In the genomic region with DNA sequence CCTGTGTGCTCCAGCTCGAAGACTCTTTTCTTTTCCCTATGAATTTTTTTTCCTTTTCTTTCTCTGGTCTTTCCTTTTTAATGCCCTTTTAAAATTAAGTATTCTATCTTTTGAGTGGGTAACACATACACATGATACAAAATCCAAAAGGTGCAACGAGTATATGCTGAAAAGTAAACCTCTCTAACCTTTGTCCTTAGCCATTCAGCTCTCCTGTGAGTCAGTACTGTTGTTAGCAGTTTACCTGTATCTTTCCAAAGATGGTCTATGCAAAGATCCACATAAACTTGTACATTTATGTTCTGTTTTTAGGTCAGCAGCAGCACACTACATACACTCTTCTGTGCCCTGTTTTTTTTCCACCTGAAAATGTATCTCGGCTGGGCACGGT, we compare ENCODE assay signal across 1 cellular context.
TF ChIP-seq lines count a peak whose summit lies in the region.

No MANE protein-coding gene starts in this region.

TF ChIP-seq in IMR-90, 13 proteins besides CTCF, POLR2A, EP300 and RAD21:
- TF ChIP-seq CHD1 (IDR thresholded peaks at IDR 0.05; ENCODE audit: low read depth, low read length) (no peak), RFX5 (IDR thresholded peaks at IDR 0.05; ENCODE audit: low read depth, low read length) (no peak), MXI1 (IDR thresholded peaks at IDR 0.05; ENCODE audit: borderline replicate concordance, low read depth, low read length) (no peak), NFE2L2 (IDR thresholded peaks at IDR 0.05; ENCODE audit: low read depth, low read length) (no peak), FOS (IDR thresholded peaks at IDR 0.05; ENCODE audit: low read depth, low read length) (no peak), MAZ (IDR thresholded peaks at IDR 0.05; ENCODE audit: borderline replicate concordance, low read depth, low read length) (no peak), MAFK (IDR thresholded peaks at IDR 0.05; ENCODE audit: low read depth, low read length) (no peak), SMC3 (IDR thresholded peaks at IDR 0.05; ENCODE audit: low read depth, low read length) (no peak), RCOR1 (IDR thresholded peaks at IDR 0.05; ENCODE audit: insufficient replicate concordance, low read length) (no peak), CEBPB (IDR thresholded peaks at IDR 0.05; ENCODE audit: low read depth, low read length) (no peak), BHLHE40 (IDR thresholded peaks at IDR 0.05; ENCODE audit: low read depth, low read length) (no peak)
- TF ChIP-seq, protein P1, sequence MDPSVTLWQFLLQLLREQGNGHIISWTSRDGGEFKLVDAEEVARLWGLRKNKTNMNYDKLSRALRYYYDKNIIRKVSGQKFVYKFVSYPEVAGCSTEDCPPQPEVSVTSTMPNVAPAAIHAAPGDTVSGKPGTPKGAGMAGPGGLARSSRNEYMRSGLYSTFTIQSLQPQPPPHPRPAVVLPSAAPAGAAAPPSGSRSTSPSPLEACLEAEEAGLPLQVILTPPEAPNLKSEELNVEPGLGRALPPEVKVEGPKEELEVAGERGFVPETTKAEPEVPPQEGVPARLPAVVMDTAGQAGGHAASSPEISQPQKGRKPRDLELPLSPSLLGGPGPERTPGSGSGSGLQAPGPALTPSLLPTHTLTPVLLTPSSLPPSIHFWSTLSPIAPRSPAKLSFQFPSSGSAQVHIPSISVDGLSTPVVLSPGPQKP (IDR thresholded peaks at IDR 0.05; ENCODE audit: borderline replicate concordance, low read depth, low read length) = no peak
- TF ChIP-seq, protein P2, sequence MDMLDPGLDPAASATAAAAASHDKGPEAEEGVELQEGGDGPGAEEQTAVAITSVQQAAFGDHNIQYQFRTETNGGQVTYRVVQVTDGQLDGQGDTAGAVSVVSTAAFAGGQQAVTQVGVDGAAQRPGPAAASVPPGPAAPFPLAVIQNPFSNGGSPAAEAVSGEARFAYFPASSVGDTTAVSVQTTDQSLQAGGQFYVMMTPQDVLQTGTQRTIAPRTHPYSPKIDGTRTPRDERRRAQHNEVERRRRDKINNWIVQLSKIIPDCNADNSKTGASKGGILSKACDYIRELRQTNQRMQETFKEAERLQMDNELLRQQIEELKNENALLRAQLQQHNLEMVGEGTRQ (IDR thresholded peaks at IDR 0.05; ENCODE audit: low read depth, low read length) = no peak
